1 cellular context compared by ENCODE assay signal in genomic region chr5:1200495-1201326, GRCh38.
A peak's percentile ranks its signal among the peaks of the same experiment; 100 is the strongest.
TF ChIP-seq lines count a peak whose summit lies in the region.

No MANE protein-coding gene starts in this region.

TF ChIP-seq in HEK293, 187 proteins besides CTCF, POLR2A, EP300 and RAD21 (continued from another document):
- TF ChIP-seq REST (tag by site-specific recombination; IDR thresholded peaks at IDR 0.05) (no peak), ZIC2 (tag by site-specific recombination; IDR thresholded peaks at IDR 0.05) (peak; percentile 53)
